ENCODE assay signal across 8 cellular contexts in the genomic region with DNA sequence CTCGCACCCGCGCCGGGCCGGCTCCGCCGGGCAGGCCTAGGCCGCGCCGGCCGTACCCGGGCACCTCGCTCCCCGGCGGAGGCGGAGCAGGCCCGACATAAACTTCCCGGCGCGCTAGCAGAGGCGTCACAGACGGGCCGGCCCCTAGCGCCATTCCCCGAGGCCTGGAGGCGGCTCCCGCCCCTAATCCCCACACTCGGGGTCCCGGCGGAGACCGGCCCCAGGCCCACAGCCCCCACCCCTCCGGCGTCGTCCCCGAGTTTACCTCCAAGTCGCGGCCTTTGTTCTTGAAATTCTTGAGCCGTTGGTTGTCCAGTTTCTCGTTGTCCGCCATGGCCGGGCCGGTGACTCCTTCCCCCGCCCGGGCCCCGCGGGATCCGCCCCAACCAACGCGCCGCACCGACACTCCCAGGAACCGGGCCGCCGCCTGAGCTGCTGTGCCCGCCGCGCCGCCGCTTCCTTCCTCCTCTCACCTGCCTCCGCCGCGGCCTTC. TPM values are rescaled to one million over a fixed set of nuclear protein-coding genes. Genes with fewer than 3 reads are reported as not detected.
DNase-seq lines count a peak whose midpoint lies in the region; ATAC-seq and TF ChIP-seq lines count a peak whose summit lies in the region.

No MANE protein-coding gene starts in this region.

- intact Hi-C loops in MCF 10A (cut with micrococcal nuclease) = loop anchor here (5.0 kb wide), 3 partner anchors 112 to 857 kb away; partner anchors contain the start of genes ARL14 and TRIM59

- peak overlapping the region; percentile 89 to 95 (median 94) for H3K4me3 Mint-ChIP-seq in T-cell
- H3K4me3 Mint-ChIP-seq in MCF 10A (ENCODE audit: unreplicated experiment) = peak overlapping the region; percentile 96

- ATAC-seq in GM21447 (IDR thresholded peaks at IDR 0.05; ENCODE audit: unreplicated experiment) (peak; percentile 45), T-cell (replicated peaks in 1 of 4) (peak; percentile 38 to 54 (median 47))

- H3K27me3 Mint-ChIP-seq in T-cell (no peaks in the 10 kb centered on the region), MCF 10A (ENCODE audit: insufficient read depth, unreplicated experiment) (no peaks in the 10 kb centered on the region)

- H3K9me3 Mint-ChIP-seq in T-cell = peaks cover 0 to 5% (median 0%) of the 10 kb centered on the region in 3 donors
- H3K9me3 Mint-ChIP-seq in MCF 10A (ENCODE audit: unreplicated experiment) = no peaks in the 10 kb centered on the region

- H3K36me3 Mint-ChIP-seq in T-cell (peaks cover 9% of the 10 kb centered on the region), MCF 10A (ENCODE audit: insufficient read depth, unreplicated experiment) (no peaks in the 10 kb centered on the region)

- no TSS peak for BruUV-seq in MCF 10A (replicated peaks; lab: Mats Ljungman, UMichigan)

- peaks cover 59 to 60% (median 60%) of the 10 kb centered on the region in 3 donors for H3K4me1 Mint-ChIP-seq in T-cell
- peaks cover 35% of the 10 kb centered on the region for H3K4me1 Mint-ChIP-seq in MCF 10A (ENCODE audit: insufficient read depth, unreplicated experiment)

- TF ChIP-seq CTCF in MCF 10A (IDR thresholded peaks at IDR 0.05; ENCODE audit: unreplicated experiment) = no peak

- DNase-seq in GM04503 (ENCODE audit: low read depth) = peak; percentile 12
- peak; percentile 28 for DNase-seq in HT1080 (ENCODE audit: low read depth)
- peak in 28 of 34 experiments; percentile 15 to 63 (median 47) for DNase-seq in T-cell
- DNase-seq in MCF 10A (ENCODE audit: unreplicated experiment) = peak; percentile 73
- DNase-seq in iris pigment epithelial cell (ENCODE audit: low read depth) = peak; percentile 62
- peak; percentile 27 to 36 for DNase-seq in stimulated activated CD4-positive, alpha-beta T cell treated with anti-CD3 and anti-CD28 coated beads, Interleukin-15, amount 100 ng/mL, for 48 hours (ENCODE audit: low read depth in 2 of 2)
- DNase-seq in GF-D8 (lab: John Stamatoyannopoulos, UW) = no peak

- H3K27ac Mint-ChIP-seq in T-cell (peak overlapping the region in 1 of 2 donors; percentile 48), MCF 10A (ENCODE audit: low read depth, unreplicated experiment) (peak overlapping the region; percentile 99)

- CTCF ChIA-PET in T-cell (lab: Charles Lee) (interaction anchor here in 1 of 2 donors (0.9 kb wide), 1 partner anchor 115 kb away, joined by 9 read pairs; the partner anchor contains the start of gene TRIM59), MCF 10A (lab: Yijun Ruan, JAX) (interaction anchor here (0.6 to 0.7 kb wide), 2 partner anchors 30 to 710 kb away, joined by 3 to 4 read pairs; no protein-coding TSS in a partner anchor)

- POLR2A ChIA-PET in T-cell (lab: Charles Lee) (interaction anchor here (0.6 to 1.1 kb wide), 2 partner anchors 49 to 169 kb away, joined by 3 to 8 read pairs; no protein-coding TSS in a partner anchor), MCF 10A (lab: Yijun Ruan, JAX) (interaction anchor here (0.6 to 8.9 kb wide), 12 partner anchors 12 to 1384 kb away, joined by 3 to 124 read pairs (median 4); partner anchors contain the start of genes ARL14 and TRIM59)

RNA-seq across cellular contexts. Expression of gene KPNA4, which starts 0.4 kb away (rescaled TPM):
- 36.9 and 49.6 TPM in 2 replicates for total RNA-seq in HT1080 (2014; rRNA removed; shearing (Covaris generic))
- 41.2 and 52.0 TPM in 2 replicates for polyA plus RNA-seq in HT1080 (2015; cell fraction: cytosol; rRNA removed)
- polyA plus RNA-seq in HT1080 (2015; cell fraction: nucleus; rRNA removed) = 40.6 and 46.0 TPM in 2 replicates
- 10 to 100 TPM; 31.9 to 53.7 (median 43.4) TPM for total RNA-seq in T-cell
- total RNA-seq in MCF 10A (2022) = 85.9 and 127 TPM in 2 replicates
